ENCODE assay signal across 14 cellular contexts in genomic region chr1:8419861-8420260, GRCh38.
A peak's percentile ranks its signal among the peaks of the same experiment; 100 is the strongest.
DNase-seq lines count a peak whose midpoint lies in the region; ATAC-seq, FAIRE-seq and TF ChIP-seq lines count a peak whose summit lies in the region.
"Had no signal": no experiment of that assay in that cellular context is flagged by ENCODE, and none has a peak within 500 bp of the region (broad histone marks: within the 10 kb centered on the region; RNA-seq: fewer than 3 reads in every experiment).

No MANE protein-coding gene starts in this region.

- no TSS peak for BruUV-seq in HepG2 (replicated peaks; lab: Mats Ljungman, UMichigan)

- peak overlapping the region; percentile 20 for H3K4me3 ChIP-seq in choroid plexus epithelial cell (ENCODE audit: low read depth, low read length)
- H3K4me3 ChIP-seq in HepG2 (replicated peaks in 1 of 3; ENCODE audit: insufficient read depth in 1 of 3, low read depth in 2 of 3, low read length in 3 of 3): peak overlapping the region in 1 of 3 experiments; percentile 44; a peak in 1 of 6 replicates
- peak overlapping the region; percentile 75 for H3K4me3 ChIP-seq in skeletal muscle satellite cell (ENCODE audit: low read length)

- TF ChIP-seq EP300 in HepG2 (IDR thresholded peaks at IDR 0.05; ENCODE audit: low read depth in 2 of 2, low read length in 2 of 2): no peak
- TF ChIP-seq EP300 in HepG2 (CRISPR knock-in tag; IDR thresholded peaks at IDR 0.05; ENCODE audit: borderline replicate concordance): no peak

- intact Hi-C loops in HepG2 (cut with micrococcal nuclease; ENCODE audit: unreplicated experiment): loop anchor here (5.0 kb wide), 2 partner anchors 43 to 282 kb away; no protein-coding TSS in a partner anchor

- TF ChIP-seq RAD21 in HepG2 (CRISPR knock-in tag; IDR thresholded peaks at IDR 0.05): no peak

- no peak overlapping the region for H3K27ac Mint-ChIP-seq in immature natural killer cell
- H3K27ac Mint-ChIP-seq: activated naive CD4-positive, alpha-beta T cell treated with anti-CD3 and anti-CD28 coated beads for 36 hours had no signal

- ATAC-seq in HepG2: no peak

- H3K79me2 ChIP-seq in HepG2 (ENCODE audit: insufficient read depth, low read length): peaks cover 84% of the 10 kb centered on the region

- peaks cover 0 to 15% (median 4%) of the 10 kb centered on the region in 3 donors for H3K27me3 Mint-ChIP-seq in immature natural killer cell (ENCODE audit: low read depth in 3 of 3)

- POLR2A ChIA-PET in HepG2 (lab: Yijun Ruan, JAX): interaction anchor here (0.9 kb wide), 1 partner anchor 11 kb away, joined by 3 read pairs; no protein-coding TSS in a partner anchor

- H3K9ac ChIP-seq in HepG2 (ENCODE audit: insufficient read depth, low read depth, low read length): no peak overlapping the region
- H3K9ac ChIP-seq in skeletal muscle satellite cell (ENCODE audit: low read depth, low read length): peak overlapping the region; percentile 94

- 77% methylated on average over 3 of the region's 3 CpGs for WGBS in HepG2 (ENCODE audit: low lambda C conversion rate)

- TF ChIP-seq POLR2A in GM12891 (IDR thresholded peaks at IDR 0.05; ENCODE audit: low read depth, low read length) (no peak), HepG2 (IDR thresholded peaks at IDR 0.05; ENCODE audit: insufficient read depth in 1 of 2, low read depth in 2 of 2, low read length in 2 of 2) (no peak)

- H3K27me3 ChIP-seq in HepG2 (ENCODE audit: control insufficient read depth in 1 of 2, insufficient read depth in 2 of 2, low read length in 2 of 2) (no peaks in the 10 kb centered on the region), skeletal muscle satellite cell (ENCODE audit: control insufficient read depth, insufficient read depth, low read length) (no peaks in the 10 kb centered on the region)

- TF ChIP-seq CTCF in choroid plexus epithelial cell (conservative IDR thresholded peaks at IDR 0.05; ENCODE audit: low read depth, low read length): no peak
- TF ChIP-seq CTCF in HepG2 (CRISPR knock-in tag; IDR thresholded peaks at IDR 0.05): no peak

- H3K4me3 Mint-ChIP-seq in immature natural killer cell: no peak overlapping the region
- H3K4me3 Mint-ChIP-seq: activated naive CD4-positive, alpha-beta T cell treated with anti-CD3 and anti-CD28 coated beads for 36 hours had no signal

- H2AFZ ChIP-seq in HepG2 (ENCODE audit: low read length): no peak overlapping the region

- no peaks in the 10 kb centered on the region for H3K9me3 ChIP-seq in HepG2 (ENCODE audit: low read length)
- no peaks in the 10 kb centered on the region for H3K9me3 ChIP-seq in skeletal muscle satellite cell (replicated peaks; ENCODE audit: low read length)

- peaks cover 52% of the 10 kb centered on the region for H4K20me1 ChIP-seq in HepG2 (ENCODE audit: insufficient read depth, low read length)

- H3K36me3 ChIP-seq in HepG2 (replicated peaks in 1 of 2; ENCODE audit: control insufficient read depth in 1 of 2, insufficient read depth in 2 of 2, low read length in 2 of 2) (peaks cover 9 to 26% of the 10 kb centered on the region in 2 experiments), skeletal muscle satellite cell (ENCODE audit: insufficient read depth, low read length) (peaks cover 42% of the 10 kb centered on the region)

- peaks cover 3 to 19% (median 4%) of the 10 kb centered on the region in 3 donors for H3K36me3 Mint-ChIP-seq in immature natural killer cell

- peaks cover 64% of the 10 kb centered on the region for H3K4me1 ChIP-seq in HepG2 (ENCODE audit: insufficient read depth, low read length)
- peaks cover 47% of the 10 kb centered on the region for H3K4me1 ChIP-seq in skeletal muscle satellite cell (ENCODE audit: control insufficient read depth, insufficient read depth, low read length)

- FAIRE-seq in GM12891 (lab: Jason Lieb, UNC) (peak; percentile 13), HepG2 (lab: Jason Lieb, UNC) (no peak)
- FAIRE-seq: endothelial cell of umbilical vein had no signal

- no peak overlapping the region for H3K27ac ChIP-seq in HepG2 (ENCODE audit: extremely low read length, insufficient read depth, low read length)

- in situ Hi-C loops in HepG2 (cut with HindIII; ENCODE audit: extremely low pct_ligation_motif_present, low pct_unique_long_range_greater_than_20kb): no loop called here

- no peak for DNase-seq in GM12891 (ENCODE audit: insufficient read length, low spot score)
- DNase-seq in choroid plexus epithelial cell (ENCODE audit: low read depth): peak; percentile 7
- DNase-seq in HepG2 (ENCODE audit: low spot score): no peak
- no peak for DNase-seq in stimulated activated CD4-positive, alpha-beta T cell treated with anti-CD3 and anti-CD28 coated beads, Interleukin-4, amount 100 ng/mL, for 4 hours
- no peak for DNase-seq in OCI-M2 (lab: John Stamatoyannopoulos, UW; ENCODE audit: unreplicated experiment)
- DNase-seq in iPS-NIHi11 (ENCODE audit: low spot score): no peak
- no peak for DNase-seq in immature natural killer cell
- DNase-seq: activated CD4-positive, alpha-beta T cell treated with anti-CD3 and anti-CD28 coated beads for 4 hours; activated naive CD4-positive, alpha-beta T cell treated with anti-CD3 and anti-CD28 coated beads for 36 hours; COR-L47; islet precursor cell; NCI-H524 treated with DMSO at 0.1 percent for 48 hours had no signal

- H3K4me2 ChIP-seq in HepG2 (ENCODE audit: low read depth, low read length) (peak overlapping the region; percentile 75), skeletal muscle satellite cell (ENCODE audit: low read length) (peak overlapping the region; percentile 91)

- H3K9me3 Mint-ChIP-seq in immature natural killer cell: no peaks in the 10 kb centered on the region
- H3K9me3 Mint-ChIP-seq: activated naive CD4-positive, alpha-beta T cell treated with anti-CD3 and anti-CD28 coated beads for 36 hours had no signal

- peaks cover 9 to 21% of the 10 kb centered on the region in 2 donors for H3K4me1 Mint-ChIP-seq in immature natural killer cell

- CTCF ChIA-PET in HepG2 (lab: Yijun Ruan, JAX; ENCODE audit: low intra/inter-chr PET ratio, low total read pairs): no interaction called here

TF ChIP-seq in GM12891, 5 proteins besides CTCF, POLR2A, EP300 and RAD21:
- TF ChIP-seq POU2F2 (IDR thresholded peaks at IDR 0.05; ENCODE audit: low read depth, low read length) (no peak), TAF1 (IDR thresholded peaks at IDR 0.05; ENCODE audit: low read depth, low read length) (no peak), POLR2AphosphoS5 (IDR thresholded peaks at IDR 0.05; ENCODE audit: low read depth, low read length) (no peak), PAX5 (IDR thresholded peaks at IDR 0.05; ENCODE audit: insufficient read depth, low read length, severe bottlenecking) (no peak), SPI1 (IDR thresholded peaks at IDR 0.05; ENCODE audit: low read depth, low read length) (no peak)

TF ChIP-seq in HepG2, 621 proteins besides CTCF, POLR2A, EP300 and RAD21:
- TF ChIP-seq ETV6 (CRISPR knock-in tag; conservative IDR thresholded peaks at IDR 0.05): no peak
- peak; percentile 36 for TF ChIP-seq PRPF4 (IDR thresholded peaks at IDR 0.05; ENCODE audit: low read depth, low read length, poor library complexity, severe bottlenecking)
